Comparison of ENCODE assay signal across 2 cellular contexts in the genomic region with DNA sequence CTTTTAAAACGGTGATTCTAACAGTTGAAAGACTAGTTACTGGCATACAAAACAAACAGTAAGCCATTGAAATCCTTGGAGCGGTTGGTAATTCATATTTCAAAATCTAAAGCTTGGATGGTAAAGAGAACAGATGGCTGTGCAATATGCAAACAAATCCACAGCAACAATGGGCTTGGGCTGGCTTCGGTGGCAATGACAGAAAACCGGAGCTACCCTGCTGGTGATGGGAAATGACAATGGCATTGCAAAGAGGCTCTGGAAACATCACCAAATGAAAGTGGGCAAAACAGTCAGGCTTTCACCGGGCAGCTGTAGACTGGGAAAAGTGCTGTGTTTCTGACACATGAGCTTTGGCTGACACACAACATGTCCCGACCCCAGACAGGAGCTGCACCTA.
TF ChIP-seq lines count a peak whose summit lies in the region.

No MANE protein-coding gene starts in this region.

TF ChIP-seq in IMR-90, 13 proteins besides CTCF, POLR2A, EP300 and RAD21:
- TF ChIP-seq FOS (IDR thresholded peaks at IDR 0.05; ENCODE audit: low read depth, low read length) (no peak), CEBPB (IDR thresholded peaks at IDR 0.05; ENCODE audit: low read depth, low read length) (no peak), CHD1 (IDR thresholded peaks at IDR 0.05; ENCODE audit: low read depth, low read length) (no peak), NFE2L2 (IDR thresholded peaks at IDR 0.05; ENCODE audit: low read depth, low read length) (no peak), MAZ (IDR thresholded peaks at IDR 0.05; ENCODE audit: borderline replicate concordance, low read depth, low read length) (no peak), MXI1 (IDR thresholded peaks at IDR 0.05; ENCODE audit: borderline replicate concordance, low read depth, low read length) (no peak), RFX5 (IDR thresholded peaks at IDR 0.05; ENCODE audit: low read depth, low read length) (no peak)
- TF ChIP-seq, protein P1, sequence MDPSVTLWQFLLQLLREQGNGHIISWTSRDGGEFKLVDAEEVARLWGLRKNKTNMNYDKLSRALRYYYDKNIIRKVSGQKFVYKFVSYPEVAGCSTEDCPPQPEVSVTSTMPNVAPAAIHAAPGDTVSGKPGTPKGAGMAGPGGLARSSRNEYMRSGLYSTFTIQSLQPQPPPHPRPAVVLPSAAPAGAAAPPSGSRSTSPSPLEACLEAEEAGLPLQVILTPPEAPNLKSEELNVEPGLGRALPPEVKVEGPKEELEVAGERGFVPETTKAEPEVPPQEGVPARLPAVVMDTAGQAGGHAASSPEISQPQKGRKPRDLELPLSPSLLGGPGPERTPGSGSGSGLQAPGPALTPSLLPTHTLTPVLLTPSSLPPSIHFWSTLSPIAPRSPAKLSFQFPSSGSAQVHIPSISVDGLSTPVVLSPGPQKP (IDR thresholded peaks at IDR 0.05; ENCODE audit: borderline replicate concordance, low read depth, low read length), result no peak
TF ChIP-seq in IMR-90: peak in this region for 0.

TF ChIP-seq in GM23338, 12 proteins besides CTCF, POLR2A, EP300 and RAD21:
- TF ChIP-seq EZH2phosphoT487 (IDR thresholded peaks at IDR 0.05; ENCODE audit: unreplicated experiment), result no peak
